ENCODE assay signal across 17 cellular contexts in the genomic region with DNA sequence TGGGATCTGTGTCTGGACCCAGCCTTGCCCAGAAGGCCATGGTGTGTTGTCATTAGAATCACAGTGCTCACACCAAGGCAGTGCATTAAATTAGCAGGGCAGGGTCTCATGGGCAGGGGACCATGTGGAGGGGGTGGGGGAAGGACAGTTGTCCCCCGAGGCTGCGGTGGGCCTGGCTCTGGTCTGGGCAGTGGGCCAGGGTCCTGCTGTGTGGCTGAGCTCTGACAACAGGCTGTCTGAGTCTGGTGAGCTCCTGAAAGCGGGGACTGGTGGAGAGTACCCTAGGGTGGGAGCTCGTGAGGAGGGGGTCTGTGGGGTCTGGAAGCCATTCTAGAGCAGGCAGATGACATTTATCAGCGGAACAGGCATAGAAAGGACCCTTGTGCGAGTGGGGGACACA. TPM values are rescaled to one million over a fixed set of nuclear protein-coding genes. Genes with fewer than 3 reads are reported as not detected.
"Had no signal": no experiment of that assay in that cellular context is flagged by ENCODE, and none has a peak within 500 bp of the region (broad histone marks: within the 10 kb centered on the region; RNA-seq: fewer than 3 reads in every experiment).

No MANE protein-coding gene starts in this region.

RNA-seq across cellular contexts. Expression of a gene that starts 2.0 kb away (rescaled TPM):
- total RNA-seq: activated CD4-positive, alpha-beta memory T cell treated with anti-CD3 and anti-CD28 coated beads, Interleukin-2, amount 10 ng/mL, durations not matched to agents 7 days and 5 days; activated CD4-positive, alpha-beta T cell treated with anti-CD3 and anti-CD28 coated beads for 36 hours; activated CD4-positive, alpha-beta T cell treated with anti-CD3 and anti-CD28 coated beads, Interleukin-2, amount 10 ng/mL, durations not matched to agents 7 days and 5 days; activated CD8-positive, alpha-beta memory T cell treated with anti-CD3 and anti-CD28 coated beads, Interleukin-2, amount 10 ng/mL, durations not matched to agents 7 days and 5 days; activated CD8-positive, alpha-beta T cell treated with anti-CD3 and anti-CD28 coated beads, Interleukin-2, amount 10 ng/mL, durations not matched to agents 7 days and 5 days; activated naive CD8-positive, alpha-beta T cell treated with anti-CD3 and anti-CD28 coated beads, Interleukin-2, amount 10 ng/mL, durations not matched to agents 7 days and 5 days; activated T-helper 2 cell treated with anti-CD3 and anti-CD28 coated beads, Interferon-gamma antibody, Interleukin-2, Interleukin-4, amounts not matched to agents 10 μg/mL and 5 μg/mL and 100 μg/mL, durations not matched to agents 14 hours and 24 hours and 36 hours; aorta; astrocyte; body of pancreas; cardiac muscle cell; chondrocyte; T-helper 1 cell treated with Interleukin-12 subunit alpha and Interleukin-12 subunit beta and Interleukin-4 antibody, amounts not matched to agents 30 ng/mL and 1 ng/mL, for 36 hours; T-helper 17 cell; T-helper 2 cell treated with Interferon-gamma antibody and Interleukin-4, amounts not matched to agents 100 ng/mL and 5 ng/mL, for 36 hours; WTC11 had no signal
- polyA plus RNA-seq: adipose tissue, aorta, cardiac muscle cell had no signal

RNA-seq across cellular contexts. Expression of a gene that starts 49.8 kb away (rescaled TPM):
- total RNA-seq: activated CD4-positive, alpha-beta memory T cell treated with anti-CD3 and anti-CD28 coated beads, Interleukin-2, amount 10 ng/mL, durations not matched to agents 7 days and 5 days; activated CD4-positive, alpha-beta T cell treated with anti-CD3 and anti-CD28 coated beads for 36 hours; activated CD4-positive, alpha-beta T cell treated with anti-CD3 and anti-CD28 coated beads, Interleukin-2, amount 10 ng/mL, durations not matched to agents 7 days and 5 days; activated CD8-positive, alpha-beta memory T cell treated with anti-CD3 and anti-CD28 coated beads, Interleukin-2, amount 10 ng/mL, durations not matched to agents 7 days and 5 days; activated CD8-positive, alpha-beta T cell treated with anti-CD3 and anti-CD28 coated beads, Interleukin-2, amount 10 ng/mL, durations not matched to agents 7 days and 5 days; activated naive CD8-positive, alpha-beta T cell treated with anti-CD3 and anti-CD28 coated beads, Interleukin-2, amount 10 ng/mL, durations not matched to agents 7 days and 5 days; activated T-helper 2 cell treated with anti-CD3 and anti-CD28 coated beads, Interferon-gamma antibody, Interleukin-2, Interleukin-4, amounts not matched to agents 10 μg/mL and 5 μg/mL and 100 μg/mL, durations not matched to agents 14 hours and 24 hours and 36 hours; astrocyte; cardiac muscle cell; T-helper 1 cell treated with Interleukin-12 subunit alpha and Interleukin-12 subunit beta and Interleukin-4 antibody, amounts not matched to agents 30 ng/mL and 1 ng/mL, for 36 hours; T-helper 2 cell treated with Interferon-gamma antibody and Interleukin-4, amounts not matched to agents 100 ng/mL and 5 ng/mL, for 36 hours had no signal

RNA-seq across cellular contexts. Expression of a gene that starts 59.7 kb away (rescaled TPM):
- total RNA-seq: activated CD4-positive, alpha-beta memory T cell treated with anti-CD3 and anti-CD28 coated beads, Interleukin-2, amount 10 ng/mL, durations not matched to agents 7 days and 5 days; activated CD4-positive, alpha-beta T cell treated with anti-CD3 and anti-CD28 coated beads for 36 hours; activated CD4-positive, alpha-beta T cell treated with anti-CD3 and anti-CD28 coated beads, Interleukin-2, amount 10 ng/mL, durations not matched to agents 7 days and 5 days; activated CD8-positive, alpha-beta memory T cell treated with anti-CD3 and anti-CD28 coated beads, Interleukin-2, amount 10 ng/mL, durations not matched to agents 7 days and 5 days; activated CD8-positive, alpha-beta T cell treated with anti-CD3 and anti-CD28 coated beads, Interleukin-2, amount 10 ng/mL, durations not matched to agents 7 days and 5 days; activated naive CD8-positive, alpha-beta T cell treated with anti-CD3 and anti-CD28 coated beads, Interleukin-2, amount 10 ng/mL, durations not matched to agents 7 days and 5 days; activated T-helper 2 cell treated with anti-CD3 and anti-CD28 coated beads, Interferon-gamma antibody, Interleukin-2, Interleukin-4, amounts not matched to agents 10 μg/mL and 5 μg/mL and 100 μg/mL, durations not matched to agents 14 hours and 24 hours and 36 hours; T-helper 17 cell; T-helper 2 cell treated with Interferon-gamma antibody and Interleukin-4, amounts not matched to agents 100 ng/mL and 5 ng/mL, for 36 hours had no signal
